In genomic region chr4:145501051-145501660, GRCh38 we compare ENCODE assay signal across 12 cellular contexts. TPM values are rescaled to one million over a fixed set of nuclear protein-coding genes. Genes with fewer than 3 reads are reported as not detected.
DNase-seq lines count a peak whose midpoint lies in the region; ATAC-seq and TF ChIP-seq lines count a peak whose summit lies in the region.
"Had no signal": no experiment of that assay in that cellular context is flagged by ENCODE, and none has a peak within 500 bp of the region (broad histone marks: within the 10 kb centered on the region; RNA-seq: fewer than 3 reads in every experiment).

No MANE protein-coding gene starts in this region.

- peak overlapping the region; percentile 3 for H3K4me3 ChIP-seq in GM06990 (replicated peaks; ENCODE audit: low read depth, low read length)
- H3K4me3 ChIP-seq: upper lobe of right lung had no signal

- peak overlapping the region in 1 of 5 experiments; percentile 1 for H3K4me3 Mint-ChIP-seq in brain
- H3K4me3 Mint-ChIP-seq: H9 had no signal

- peaks cover 64% of the 10 kb centered on the region for H3K4me1 Mint-ChIP-seq in brain

- no peaks in the 10 kb centered on the region for H3K27me3 Mint-ChIP-seq in brain

- peaks cover 0 to 3% (median 0%) of the 10 kb centered on the region in 5 experiments for H3K9me3 Mint-ChIP-seq in brain
- H3K9me3 Mint-ChIP-seq: H9 had no signal

- TF ChIP-seq CTCF in GM06990 (IDR thresholded peaks at IDR 0.05; ENCODE audit: insufficient read depth, low read length, poor library complexity, severe bottlenecking) (no peak), brain (conservative IDR thresholded peaks at IDR 0.05) (no peak)

- peak overlapping the region in 3 of 5 experiments; percentile 29 to 68 (median 44) for H3K27ac Mint-ChIP-seq in brain

- H3K36me3 Mint-ChIP-seq in brain: peaks cover 23% of the 10 kb centered on the region

- peak; percentile 44 for ATAC-seq in GM19438 (IDR thresholded peaks at IDR 0.05; ENCODE audit: low read depth, unreplicated experiment)
- peak; percentile 59 for ATAC-seq in HG02981 (IDR thresholded peaks at IDR 0.05; ENCODE audit: unreplicated experiment)
- ATAC-seq: upper lobe of right lung had no signal

- no peaks in the 10 kb centered on the region for H3K36me3 ChIP-seq in GM06990 (ENCODE audit: control insufficient read depth, insufficient read depth, low read length)
- H3K36me3 ChIP-seq: upper lobe of right lung had no signal

- no peak for DNase-seq in GM06990 (ENCODE audit: extremely low read depth, insufficient read length)
- DNase-seq in AG08395 (ENCODE audit: low spot score): no peak
- DNase-seq in stimulated activated CD4-positive, alpha-beta T cell treated with anti-CD3 and anti-CD28 coated beads, Interleukin-12 subunit alpha, Interleukin-12 subunit beta, amount 100 ng/mL, for 4 hours: no peak
- no peak for DNase-seq in NCI-H1092 (lab: John Stamatoyannopoulos, UW)
- DNase-seq in kidney glomerular epithelial cell (lab: John Stamatoyannopoulos, UW): no peak
- DNase-seq: H9, NCI-H526, posterior cingulate gyrus, upper lobe of right lung had no signal

- H3K27me3 ChIP-seq in GM06990 (replicated peaks; ENCODE audit: control insufficient read depth, insufficient read depth, low read length): no peaks in the 10 kb centered on the region
- H3K27me3 ChIP-seq: upper lobe of right lung had no signal

RNA-seq across cellular contexts. Expression of gene SMAD1, which starts 19.5 kb away (rescaled TPM):
- polyA plus RNA-seq in brain (ENCODE audit: insufficient read depth, low read depth, low replicate concordance): 12.8 TPM
